14 cellular contexts compared by ENCODE assay signal in the genomic region with DNA sequence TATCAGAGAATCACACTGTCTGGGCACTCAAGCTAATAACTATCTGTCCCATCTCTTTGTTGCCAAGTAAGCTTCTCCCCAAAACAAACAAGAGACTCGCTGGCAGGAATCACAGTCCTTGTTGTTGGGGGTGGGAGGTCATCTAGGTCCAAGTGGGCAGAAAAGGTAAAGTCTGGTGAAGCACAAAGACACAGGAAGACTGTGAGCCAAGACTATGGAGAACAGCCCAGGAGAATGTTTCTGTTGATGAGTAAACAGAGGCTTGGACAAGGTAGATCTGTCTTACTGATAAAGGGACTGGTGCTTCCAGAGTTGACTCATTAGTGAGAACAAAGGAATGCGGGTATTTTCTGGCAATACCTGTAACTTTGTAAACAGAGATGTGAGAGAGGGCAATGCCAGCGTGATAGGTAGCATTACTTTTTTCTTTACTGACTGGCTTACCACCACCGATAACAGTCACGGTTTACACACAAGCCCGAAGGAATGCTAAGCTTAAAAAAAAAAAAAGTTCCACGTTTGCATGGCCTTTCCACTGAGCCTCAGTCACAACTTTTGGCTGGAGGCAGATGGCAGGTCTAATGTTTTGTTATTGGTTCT. TPM values are rescaled to one million over a fixed set of nuclear protein-coding genes. Genes with fewer than 3 reads are reported as not detected.
DNase-seq lines count a peak whose midpoint lies in the region; ATAC-seq and TF ChIP-seq lines count a peak whose summit lies in the region.
"Had no signal": no experiment of that assay in that cellular context is flagged by ENCODE, and none has a peak within 500 bp of the region (broad histone marks: within the 10 kb centered on the region; RNA-seq: fewer than 3 reads in every experiment).

No MANE protein-coding gene starts in this region.

- CTCF ChIA-PET in Panc1 (lab: Charles Lee): interaction anchor here (0.7 kb wide), 1 partner anchor 17 kb away, joined by 4 read pairs; no protein-coding TSS in a partner anchor

- H3K36me3 ChIP-seq in Panc1 (ENCODE audit: control insufficient read depth, insufficient read depth, low read length) (no peaks in the 10 kb centered on the region), esophagus squamous epithelium (no peaks in the 10 kb centered on the region), psoas muscle (ENCODE audit: insufficient read depth in 1 of 2, low read depth in 1 of 2) (no peaks in the 10 kb centered on the region), gastrocnemius medialis (no peaks in the 10 kb centered on the region)
- H3K36me3 ChIP-seq: tibial nerve had no signal

- no peaks in the 10 kb centered on the region for H3K9me3 ChIP-seq in Panc1 (ENCODE audit: control insufficient read depth, insufficient read depth, low read depth, low read length)
- H3K9me3 ChIP-seq in esophagus squamous epithelium: no peaks in the 10 kb centered on the region
- no peaks in the 10 kb centered on the region for H3K9me3 ChIP-seq in psoas muscle
- no peaks in the 10 kb centered on the region for H3K9me3 ChIP-seq in gastrocnemius medialis
- H3K9me3 ChIP-seq: tibial nerve had no signal

- H3K27ac ChIP-seq in Panc1 (ENCODE audit: low read length) (peak overlapping the region; percentile 73), esophagus squamous epithelium (peak overlapping the region; percentile 19 to 73 (median 56)), psoas muscle (peak overlapping the region; percentile 21), gastrocnemius medialis (no peak overlapping the region)
- H3K27ac ChIP-seq: HL-60 had no signal

- BruUV-seq in Panc1 (replicated peaks; lab: Mats Ljungman, UMichigan): no TSS peak

- H3K27me3 ChIP-seq in Panc1 (ENCODE audit: control insufficient read depth, insufficient read depth, low read length): no peaks in the 10 kb centered on the region; the same call in 1 of the 2 replicates
- no peaks in the 10 kb centered on the region for H3K27me3 ChIP-seq in esophagus squamous epithelium
- no peaks in the 10 kb centered on the region for H3K27me3 ChIP-seq in psoas muscle (ENCODE audit: insufficient read depth in 3 of 3, low read length in 2 of 3)
- no peaks in the 10 kb centered on the region for H3K27me3 ChIP-seq in gastrocnemius medialis
- H3K27me3 ChIP-seq: tibial nerve had no signal

- no peak for TF ChIP-seq CTCF in Panc1 (IDR thresholded peaks at IDR 0.05)
- no peak for TF ChIP-seq CTCF in esophagus squamous epithelium (IDR thresholded peaks at IDR 0.05)
- TF ChIP-seq CTCF in psoas muscle (IDR thresholded peaks at IDR 0.05): no peak
- TF ChIP-seq CTCF in gastrocnemius medialis (IDR thresholded peaks at IDR 0.05 in 4 of 5, conservative IDR thresholded peaks at IDR 0.05 in 1 of 5): no peak

- peaks cover 24% of the 10 kb centered on the region for H3K4me1 ChIP-seq in Panc1 (ENCODE audit: control insufficient read depth, insufficient read depth, low read length)
- H3K4me1 ChIP-seq in esophagus squamous epithelium: peaks cover 6 to 19% (median 8%) of the 10 kb centered on the region in 3 donors
- H3K4me1 ChIP-seq in psoas muscle: no peaks in the 10 kb centered on the region
- H3K4me1 ChIP-seq in gastrocnemius medialis: no peaks in the 10 kb centered on the region

- TF ChIP-seq POLR2A in esophagus squamous epithelium (IDR thresholded peaks at IDR 0.05) (no peak), gastrocnemius medialis (IDR thresholded peaks at IDR 0.05) (no peak)

- H3K4me3 ChIP-seq in Panc1 (ENCODE audit: low read depth in 2 of 2, low read length in 2 of 2): no peak overlapping the region
- no peak overlapping the region for H3K4me3 ChIP-seq in esophagus squamous epithelium
- no peak overlapping the region for H3K4me3 ChIP-seq in psoas muscle
- H3K4me3 ChIP-seq in gastrocnemius medialis: no peak overlapping the region
- H3K4me3 ChIP-seq: tibial nerve had no signal

- peak; percentile 82 for ATAC-seq in Panc1
- no peak for ATAC-seq in psoas muscle
- no peak for ATAC-seq in gastrocnemius medialis
- ATAC-seq in Right ventricle myocardium inferior: no peak
- ATAC-seq in GM21576 (IDR thresholded peaks at IDR 0.05; ENCODE audit: unreplicated experiment): no peak

- 28 to 43% methylated on average over 7 of the region's 7 CpGs for WGBS in esophagus squamous epithelium, 2 donors
- 64 to 79% (median 74%) methylated on average over 7 of the region's 7 CpGs for WGBS in psoas muscle, 3 donors

- intact Hi-C loops in Panc1 (cut with micrococcal nuclease; ENCODE audit: unreplicated experiment): no loop called here
- intact Hi-C loops in esophagus squamous epithelium (cut with DNase I): no loop called here
- intact Hi-C loops in psoas muscle (cut with DNase I): no loop called here
- intact Hi-C loops in gastrocnemius medialis (cut with DNase I; ENCODE audit: low total_unique reads): no loop called here
- intact Hi-C loops in Right ventricle myocardium inferior (cut with DNase I): no loop called here
- intact Hi-C loops in cardiac septum (cut with DNase I): no loop called here

- POLR2A ChIA-PET in Panc1 (lab: Charles Lee): no interaction called here

- DNase-seq in ELF-1 (ENCODE audit: low read depth, low spot score) (peak; percentile 81), Panc1 (ENCODE audit: low read depth, low spot score) (no peak), esophagus squamous epithelium (lab: John Stamatoyannopoulos, UW) (no peak), psoas muscle (no peak), gastrocnemius medialis (no peak), Right ventricle myocardium inferior (ENCODE audit: missing footprints) (no peak), cardiac septum (ENCODE audit: low spot score) (no peak)
- DNase-seq: activated CD4-positive, alpha-beta T cell treated with anti-CD3 and anti-CD28 coated beads, Interleukin-2, amount 50 U/mL, for 48 hours; anterior cingulate cortex; GOT3; NCI-H1694 treated with DMSO at 0.1 percent for 48 hours had no signal

- in situ Hi-C loops in Panc1 (cut with HindIII; ENCODE audit: low pct_unique_long_range_greater_than_20kb, low sequenced_read_pairs) (no loop called here), gastrocnemius medialis (cut with MboI; ENCODE audit: low sequenced_read_pairs in 4 of 4) (no loop called here)

RNA-seq across cellular contexts. Expression of gene MMD, which starts 11.5 kb away (rescaled TPM):
- 26.9 TPM for total RNA-seq in Panc1 (2021; ENCODE audit: unreplicated experiment)
- 18.5 TPM for polyA plus RNA-seq in Panc1 (2012; ENCODE audit: insufficient read length)
- total RNA-seq in esophagus squamous epithelium: 10 to 100 TPM in 2 of 4 donors, 1 to 10 TPM in 2; 1.3 to 14.7 (median 8.9) TPM
- 1 to 10 TPM; 3.0 to 9.2 (median 4.2) TPM for total RNA-seq in psoas muscle
- 10 to 100 TPM in 1 of 3 donors, 1 to 10 TPM in 2; 6.2 to 11.0 (median 7.6) TPM for polyA plus RNA-seq in psoas muscle
- total RNA-seq in gastrocnemius medialis: 10 to 100 TPM in 2 of 4 donors, 1 to 10 TPM in 2; 4.6 to 25.7 (median 11.3) TPM
- 15.1 TPM for total RNA-seq in Right ventricle myocardium inferior
- 12.6 TPM for total RNA-seq in cardiac septum

Comparison
In these comparisons a context has a peak if more than half of its experiments do, and no peak if none do; other contexts are left out.
1. H3K27ac ChIP-seq: peak in Panc1 (single experiment), esophagus squamous epithelium (4 of 4) and psoas muscle (single experiment); none in gastrocnemius medialis (0 of 4).